ENCODE assay signal across 19 cellular contexts in genomic region chr2:201464547-201464946, GRCh38.
"Had no signal": no experiment of that assay in that cellular context is flagged by ENCODE, and none has a peak within 500 bp of the region (broad histone marks: within the 10 kb centered on the region; RNA-seq: fewer than 3 reads in every experiment).

No MANE protein-coding gene starts in this region.

- H3K9me3 ChIP-seq: sigmoid colon had no signal

- H3K27ac ChIP-seq: epithelial cell of prostate, parathyroid adenoma, SK-N-MC had no signal

- H3K4me1 ChIP-seq: parathyroid adenoma had no signal

- DNase-seq: activated B cell treated with CpG ODN at 0.5 μM for 24 hours; activated CD4-positive, alpha-beta T cell treated with anti-CD3 and anti-CD28 coated beads for 4 hours; activated CD8-positive, alpha-beta T cell treated with anti-CD3 and anti-CD28 coated beads, Interleukin-2, amount 10 ng/mL, durations not matched to agents 7 days and 5 days; activated naive CD4-positive, alpha-beta T cell treated with Interleukin-2 at 50 U/mL for 16 hours; activated T-cell treated with anti-CD3 and anti-CD28 coated beads, Interleukin-2, amount 50 U/mL, for 24 hours; endodermal cell; foreskin fibroblast; hippocampal formation; naive thymus-derived CD4-positive, alpha-beta T cell; sigmoid colon; stimulated activated naive B cell treated with anti-CD40 and anti-IgM and Interleukin-4, amounts not matched to agents 10 μg/mL and 1 μg/mL and 100 μg/mL, for 72 hours; T-cell had no signal

- H3K4me3 ChIP-seq: sigmoid colon, SK-N-MC, tibial nerve had no signal

- ATAC-seq: activated CD8-positive, alpha-beta T cell treated with anti-CD3 and anti-CD28 coated beads, Interleukin-2, amount 10 ng/mL, durations not matched to agents 7 days and 5 days; naive thymus-derived CD4-positive, alpha-beta T cell; stimulated activated naive B cell treated with anti-CD40 and anti-IgM and Interleukin-4, amounts not matched to agents 10 μg/mL and 1 μg/mL and 100 μg/mL, for 72 hours; T-cell had no signal

- FAIRE-seq: astrocyte, bronchial epithelial cell, islet of Langerhans had no signal

- H3K27me3 ChIP-seq: sigmoid colon, tibial nerve had no signal
